Comparison of ENCODE assay signal across 1 cellular context in genomic region chr5:132829742-132830435, GRCh38.
TF ChIP-seq lines count a peak whose summit lies in the region.

No MANE protein-coding gene starts in this region.

TF ChIP-seq in K562, 482 proteins besides CTCF, POLR2A, EP300 and RAD21 (continued from another document):
- TF ChIP-seq MGA (IDR thresholded peaks at IDR 0.05), result 0 out of 2 replicates have a peak, but pooled peaks have one; percentile 24
- TF ChIP-seq SMC3 (conservative IDR thresholded peaks at IDR 0.05; ENCODE audit: insufficient read depth, low read depth, low read length), result peak; percentile 53
- TF ChIP-seq BHLHE40 (IDR thresholded peaks at IDR 0.05; ENCODE audit: low read length), result peak; percentile 72
- TF ChIP-seq HMGXB4 (CRISPR knock-in tag; IDR thresholded peaks at IDR 0.05), result peak; percentile 95
